ENCODE assay signal across 8 cellular contexts in genomic region chr3:38346584-38347410, GRCh38.
DNase-seq lines count a peak whose midpoint lies in the region; TF ChIP-seq lines count a peak whose summit lies in the region.

TSS of gene XYLB (plus strand) at chr3:38346785. CDS start at chr3:38346869, 84 bp downstream.

- peak within 1 kb of the TSS; percentile 63 for H3K4me3 ChIP-seq in GM12865 (ENCODE audit: low read depth, low read length)
- peak within 1 kb of the TSS; percentile 64 for H3K4me3 ChIP-seq in HAP-1
- H3K4me3 ChIP-seq in Loucy (ENCODE audit: low read length, poor library complexity, severe bottlenecking), result peak within 1 kb of the TSS; percentile 93
- H3K4me3 ChIP-seq in retinal pigment epithelial cell (ENCODE audit: low read length), result peak within 1 kb of the TSS; percentile 64

- peak; percentile 90 for DNase-seq in GM12865 (ENCODE audit: low read depth)
- peak; percentile 72 to 90 for DNase-seq in HAP-1 (ENCODE audit: low spot score in 2 of 2)
- peak; percentile 7 to 85 (median 67) for DNase-seq in anterior cingulate cortex (lab: John Stamatoyannopoulos, UW)
- DNase-seq in hippocampal formation (lab: John Stamatoyannopoulos, UW), result peak; percentile 55 to 76
- no peak for DNase-seq in retinal pigment epithelial cell (ENCODE audit: low read depth)
- DNase-seq in OCI-M2 (lab: John Stamatoyannopoulos, UW; ENCODE audit: unreplicated experiment), result no peak

- H3K4me2 ChIP-seq in Loucy (ENCODE audit: low read depth, low read length, poor library complexity, severe bottlenecking), result peak within 1 kb of the TSS; percentile 79

- peaks cover 5% of the 10 kb centered on the region for H3K4me1 Mint-ChIP-seq in T-helper 1 cell treated with Interleukin-12 subunit alpha and Interleukin-12 subunit beta and Interleukin-4 antibody, amounts not matched to agents 30 μg/mL and 1 μg/mL, for 36 hours (ENCODE audit: low read depth)

- peaks cover 10% of the 10 kb centered on the region for H3K27me3 Mint-ChIP-seq in T-helper 1 cell treated with Interleukin-12 subunit alpha and Interleukin-12 subunit beta and Interleukin-4 antibody, amounts not matched to agents 30 μg/mL and 1 μg/mL, for 36 hours (ENCODE audit: low read depth)

- peak within 1 kb of the TSS; percentile 72 for H3K27ac Mint-ChIP-seq in T-helper 1 cell treated with Interleukin-12 subunit alpha and Interleukin-12 subunit beta and Interleukin-4 antibody, amounts not matched to agents 30 μg/mL and 1 μg/mL, for 36 hours

- peaks cover 20% of the 10 kb centered on the region for H3K36me3 ChIP-seq in HAP-1 (replicated peaks)
- no peaks in the 10 kb centered on the region for H3K36me3 ChIP-seq in Loucy (ENCODE audit: insufficient read depth, low read length)

- peak within 1 kb of the TSS; percentile 95 for H2AFZ ChIP-seq in Loucy (ENCODE audit: low read length)

- peak within 1 kb of the TSS; percentile 77 for H3K9ac ChIP-seq in Loucy (ENCODE audit: low read depth, low read length, poor library complexity, severe bottlenecking)

- H3K9me3 Mint-ChIP-seq in T-helper 1 cell treated with Interleukin-12 subunit alpha and Interleukin-12 subunit beta and Interleukin-4 antibody, amounts not matched to agents 30 μg/mL and 1 μg/mL, for 36 hours, result no peaks in the 10 kb centered on the region

- no peaks in the 10 kb centered on the region for H4K20me1 ChIP-seq in Loucy (ENCODE audit: insufficient read depth, low read length, poor library complexity, severe bottlenecking)

- no peaks in the 10 kb centered on the region for H3K9me2 ChIP-seq in Loucy (replicated peaks; ENCODE audit: low read depth, low read length)

- H3K27me3 ChIP-seq in HAP-1 (ENCODE audit: low read depth) (no peaks in the 10 kb centered on the region), Loucy (ENCODE audit: insufficient read depth, low read length, poor library complexity, severe bottlenecking) (no peaks in the 10 kb centered on the region)

- H3K9me3 ChIP-seq in HAP-1, result no peaks in the 10 kb centered on the region
- no peaks in the 10 kb centered on the region for H3K9me3 ChIP-seq in Loucy (ENCODE audit: insufficient read depth, low read depth, low read length)

- peak within 1 kb of the TSS; percentile 87 for H3K4me3 Mint-ChIP-seq in T-helper 1 cell treated with Interleukin-12 subunit alpha and Interleukin-12 subunit beta and Interleukin-4 antibody, amounts not matched to agents 30 μg/mL and 1 μg/mL, for 36 hours

- peaks cover 34% of the 10 kb centered on the region for H3K79me2 ChIP-seq in Loucy (ENCODE audit: insufficient read depth, low read length)

- no peaks in the 10 kb centered on the region for H3K36me3 Mint-ChIP-seq in T-helper 1 cell treated with Interleukin-12 subunit alpha and Interleukin-12 subunit beta and Interleukin-4 antibody, amounts not matched to agents 30 μg/mL and 1 μg/mL, for 36 hours (ENCODE audit: low read depth)

- in situ Hi-C loops in HAP-1 (cut with MboI; ENCODE audit: low sequenced_read_pairs), result loop anchor here (10.0 kb wide), 1 partner anchor 138 kb away; no protein-coding TSS in a partner anchor

- TF ChIP-seq CTCF in GM12865 (IDR thresholded peaks at IDR 0.05; ENCODE audit: insufficient read depth, low read depth, low read length, missing control alignments) (peak; percentile 88), Loucy (conservative IDR thresholded peaks at IDR 0.05; ENCODE audit: low read length) (peak; percentile 74), retinal pigment epithelial cell (conservative IDR thresholded peaks at IDR 0.05; ENCODE audit: low read depth, low read length) (peak; percentile 71)

- H3K4me1 ChIP-seq in HAP-1 (peaks cover 9% of the 10 kb centered on the region; the same call in 1 of the 2 replicates), Loucy (ENCODE audit: insufficient read depth, low read length, poor library complexity, severe bottlenecking) (peaks cover 34% of the 10 kb centered on the region)

- no peaks in the 10 kb centered on the region for H3F3A ChIP-seq in Loucy (ENCODE audit: low read depth)

Comparison
In these comparisons a context has a peak if more than half of its experiments do, and no peak if none do; other contexts are left out.
1. DNase-seq: peak in GM12865 (single experiment), HAP-1 (2 of 2), anterior cingulate cortex (58 of 58) and hippocampal formation (2 of 2); none in retinal pigment epithelial cell (single experiment) and OCI-M2 (single experiment).
2. Peak in every context shown above with its lines, with median percentiles within 50 percentile points of each other: H3K4me3 ChIP-seq and CTCF ChIP-seq.